21 cellular contexts compared by ENCODE assay signal in the genomic region with DNA sequence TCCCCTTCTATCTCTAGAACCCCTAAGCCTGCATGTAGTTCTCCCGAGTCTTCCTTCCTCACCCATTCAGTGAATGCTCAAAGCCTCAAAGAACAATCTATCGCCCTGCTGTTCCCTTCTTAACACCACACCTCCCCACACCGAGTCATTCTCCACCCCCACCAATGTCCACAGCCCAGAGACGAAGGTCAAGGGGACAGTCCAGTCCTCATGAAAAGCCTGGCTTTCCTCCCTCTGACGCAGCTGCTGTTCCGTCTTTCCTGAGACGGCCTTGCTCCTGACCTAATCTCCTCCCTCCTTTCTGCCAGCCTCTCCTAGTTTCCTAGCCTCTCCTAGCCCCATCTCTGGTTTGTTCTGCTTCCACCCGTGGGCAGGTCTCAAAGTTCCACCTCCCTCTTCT. TPM values are rescaled to one million over a fixed set of nuclear protein-coding genes. Genes with fewer than 3 reads are reported as not detected.
"Had no signal": no experiment of that assay in that cellular context is flagged by ENCODE, and none has a peak within 500 bp of the region (broad histone marks: within the 10 kb centered on the region; RNA-seq: fewer than 3 reads in every experiment).

No MANE protein-coding gene starts in this region.

- H3K36me3 ChIP-seq: SJCRH30 had no signal

- DNase-seq: activated CD4-positive, alpha-beta T cell treated with anti-CD3 and anti-CD28 coated beads for 1 hour; activated CD8-positive, alpha-beta memory T cell treated with anti-CD3 and anti-CD28 coated beads, Interleukin-2, amount 50 U/mL, for 48 hours; activated gamma-delta T cell treated with Interleukin-2 at 50 U/mL for 16 hours; heart left ventricle; left cardiac atrium; midbrain; retina; SJCRH30; stimulated activated CD4-positive, alpha-beta T cell treated with anti-CD3 and anti-CD28 coated beads, Interleukin-15, amount 100 ng/mL, for 24 hours; stimulated activated CD4-positive, alpha-beta T cell treated with anti-CD3 and anti-CD28 coated beads, Interleukin-4, amount 100 ng/mL, for 1 hour; stimulated activated naive B cell treated with anti-CD40 and anti-IgM and Interleukin-4, amounts not matched to agents 10 μg/mL and 1 μg/mL and 100 μg/mL, for 72 hours; T-helper 9 cell had no signal

- ATAC-seq: heart left ventricle; left cardiac atrium; stimulated activated naive B cell treated with anti-CD40 and anti-IgM and Interleukin-4, amounts not matched to agents 10 μg/mL and 1 μg/mL and 100 μg/mL, for 72 hours had no signal

- H3K27ac Mint-ChIP-seq: activated naive CD8-positive, alpha-beta T cell; stimulated activated naive B cell treated with anti-CD40 and anti-IgM and Interleukin-4, amounts not matched to agents 10 μg/mL and 1 μg/mL and 100 μg/mL, for 72 hours had no signal

- H3K4me3 Mint-ChIP-seq: activated naive CD8-positive, alpha-beta T cell; stimulated activated naive B cell treated with anti-CD40 and anti-IgM and Interleukin-4, amounts not matched to agents 10 μg/mL and 1 μg/mL and 100 μg/mL, for 72 hours had no signal

- H3K9me3 ChIP-seq: ascending aorta, heart left ventricle, SJCRH30, tibial nerve had no signal

- H3K27ac ChIP-seq: ascending aorta, heart left ventricle, SJCRH30, tibial nerve had no signal

- H3K27me3 Mint-ChIP-seq: activated naive CD8-positive, alpha-beta T cell; stimulated activated naive B cell treated with anti-CD40 and anti-IgM and Interleukin-4, amounts not matched to agents 10 μg/mL and 1 μg/mL and 100 μg/mL, for 72 hours had no signal

- H3K27me3 ChIP-seq: ascending aorta, heart left ventricle, SJCRH30, tibial nerve had no signal

- H3K4me3 ChIP-seq: ascending aorta, heart left ventricle, lung, SJCRH30, tibial nerve had no signal

- H3K9me3 Mint-ChIP-seq: stimulated activated naive B cell treated with anti-CD40 and anti-IgM and Interleukin-4, amounts not matched to agents 10 μg/mL and 1 μg/mL and 100 μg/mL, for 72 hours had no signal

- H3K4me1 ChIP-seq: ascending aorta, SJCRH30 had no signal

RNA-seq across cellular contexts. Expression of a gene that starts 19.8 kb away (rescaled TPM):
- total RNA-seq: ascending aorta, myocyte, SJCRH30 had no signal

RNA-seq across cellular contexts. Expression of a gene that starts 34.7 kb away (rescaled TPM):
- total RNA-seq: ascending aorta, chondrocyte, dermis microvascular lymphatic vessel endothelial cell, epithelial cell of proximal tubule, heart left ventricle, left cardiac atrium, lung, myocyte, SJCRH30, skeletal muscle tissue, tibial nerve had no signal
- polyA plus RNA-seq: heart left ventricle, lung had no signal

RNA-seq across cellular contexts. Expression of a gene that starts 35.4 kb away (rescaled TPM):
- total RNA-seq: ascending aorta, SJCRH30 had no signal
